ENCODE assay signal across 19 cellular contexts in the genomic region with DNA sequence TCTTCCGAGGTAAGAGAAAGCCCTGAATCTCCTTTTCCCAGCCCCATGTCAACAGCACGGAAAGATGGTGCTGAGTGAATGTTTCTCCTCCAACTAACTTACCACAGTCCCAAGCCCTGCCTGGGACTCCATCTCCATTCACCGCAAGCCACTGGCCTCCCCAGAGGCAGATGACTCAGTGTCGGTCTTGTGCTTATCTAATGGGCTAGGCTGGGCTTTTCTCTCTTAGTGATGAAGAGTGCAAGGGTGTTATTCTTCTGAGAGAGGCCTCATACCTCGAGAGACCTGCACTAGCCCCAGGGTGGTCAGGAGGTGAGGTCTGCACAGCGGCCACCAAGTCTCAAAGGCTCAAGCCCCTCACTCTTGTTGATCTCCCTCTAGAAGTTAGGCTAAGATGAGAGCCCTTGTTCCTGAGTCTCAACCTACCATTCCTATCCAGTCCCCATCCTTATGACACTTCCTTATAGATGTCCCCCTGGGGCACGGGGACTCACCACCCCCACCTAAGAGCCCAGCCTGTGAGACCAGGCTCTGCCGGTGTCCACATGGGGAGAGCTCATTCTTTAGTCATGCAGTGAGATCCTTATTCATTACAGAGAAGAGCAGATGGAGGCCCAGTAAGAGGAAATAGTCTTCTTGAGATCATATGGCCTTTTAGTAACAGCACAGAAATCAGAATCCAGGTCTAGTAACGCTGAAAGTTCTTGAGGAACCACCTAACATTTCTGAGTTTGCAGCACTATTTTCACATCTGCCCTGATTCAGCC.
DNase-seq lines count a peak whose midpoint lies in the region; ATAC-seq and TF ChIP-seq lines count a peak whose summit lies in the region.
"Had no signal": no experiment of that assay in that cellular context is flagged by ENCODE, and none has a peak within 500 bp of the region (broad histone marks: within the 10 kb centered on the region; RNA-seq: fewer than 3 reads in every experiment).

No MANE protein-coding gene starts in this region.

- no peaks in the 10 kb centered on the region for H3K27me3 ChIP-seq in BLaER1 treated with 17β-estradiol and CSF1 and Interleukin-3, amounts not matched to agents 10 nM and 100 nM
- H3K27me3 ChIP-seq in Loucy (ENCODE audit: insufficient read depth, low read length, poor library complexity, severe bottlenecking): no peaks in the 10 kb centered on the region
- no peaks in the 10 kb centered on the region for H3K27me3 ChIP-seq in right lobe of liver
- H3K27me3 ChIP-seq: uterus had no signal

- H3K9me3 ChIP-seq in BLaER1 treated with 17β-estradiol and CSF1 and Interleukin-3, amounts not matched to agents 10 nM and 100 nM (replicated peaks in 1 of 11): peaks cover 12 to 25% (median 20%) of the 10 kb centered on the region in 11 experiments; a peak in 21 of 22 replicates
- H3K9me3 ChIP-seq in Loucy (ENCODE audit: insufficient read depth, low read depth, low read length) (no peaks in the 10 kb centered on the region), right lobe of liver (no peaks in the 10 kb centered on the region)
- H3K9me3 ChIP-seq: neutrophil, uterus had no signal

- H3K4me3 ChIP-seq in BLaER1 treated with 17β-estradiol and CSF1 and Interleukin-3, amounts not matched to agents 10 nM and 100 nM: no peak overlapping the region
- H3K4me3 ChIP-seq in Loucy (ENCODE audit: low read length, poor library complexity, severe bottlenecking) (no peak overlapping the region), right lobe of liver (no peak overlapping the region)
- H3K4me3 ChIP-seq: GM23338, uterus had no signal

- H3K4me1 ChIP-seq in BLaER1 treated with 17β-estradiol and CSF1 and Interleukin-3, amounts not matched to agents 10 nM and 100 nM: peaks cover 47 to 58% (median 55%) of the 10 kb centered on the region in 10 experiments
- H3K4me1 ChIP-seq in Loucy (ENCODE audit: insufficient read depth, low read length, poor library complexity, severe bottlenecking) (peaks cover 48% of the 10 kb centered on the region), right lobe of liver (no peaks in the 10 kb centered on the region)
- H3K4me1 ChIP-seq: uterus had no signal

- intact Hi-C loops in right lobe of liver (cut with DNase I): no loop called here

- no peak overlapping the region; a peak in 1 of 22 replicates for H3K9ac ChIP-seq in BLaER1 treated with 17β-estradiol and CSF1 and Interleukin-3, amounts not matched to agents 10 nM and 100 nM
- no peak overlapping the region for H3K9ac ChIP-seq in Loucy (ENCODE audit: low read depth, low read length, poor library complexity, severe bottlenecking)

- H3K4me2 ChIP-seq in BLaER1 treated with 17β-estradiol and CSF1 and Interleukin-3, amounts not matched to agents 10 nM and 100 nM: peak overlapping the region; percentile 40 to 79 (median 60); a peak in 21 of 22 replicates
- peak overlapping the region; percentile 16 for H3K4me2 ChIP-seq in Loucy (ENCODE audit: low read depth, low read length, poor library complexity, severe bottlenecking)
- H3K4me2 ChIP-seq: GM23338 had no signal

- H3K79me2 ChIP-seq in Loucy (ENCODE audit: insufficient read depth, low read length): no peaks in the 10 kb centered on the region

- DNase-seq in cerebellum (ENCODE audit: low spot score) (peak; percentile 10), non-pigmented ciliary epithelial cell (ENCODE audit: low read depth) (peak; percentile 44), NCI-H146 (lab: John Stamatoyannopoulos, UW) (no peak), right lobe of liver (no peak)
- no peak for DNase-seq in effector CD4-positive, alpha-beta T cell
- DNase-seq: head of caudate nucleus; immature natural killer cell; KG1; NCI-H1092 treated with DMSO at 0.1 percent for 48 hours; NCI-H2081 treated with DMSO at 0.1 percent for 48 hours; NCI-H510A; retina; stimulated activated CD4-positive, alpha-beta T cell treated with anti-CD3 and anti-CD28 coated beads, Interleukin-15, amount 100 ng/mL, for 24 hours; uterus had no signal

- no peak for ATAC-seq in right lobe of liver
- no peak for ATAC-seq in activated CD4-positive, CD25-positive, alpha-beta regulatory T cell treated with anti-CD3 and anti-CD28 coated beads, Interleukin-2, amount 50 U/mL, for 24 hours
- ATAC-seq: GM23338 had no signal

- no peak for TF ChIP-seq CTCF in Loucy (conservative IDR thresholded peaks at IDR 0.05; ENCODE audit: low read length)
- TF ChIP-seq CTCF in right lobe of liver (IDR thresholded peaks at IDR 0.05): no peak

- no peak for TF ChIP-seq POLR2A in right lobe of liver (IDR thresholded peaks at IDR 0.05)

- no peaks in the 10 kb centered on the region for H3F3A ChIP-seq in Loucy (ENCODE audit: low read depth)

- no peaks in the 10 kb centered on the region for H3K9me2 ChIP-seq in Loucy (replicated peaks; ENCODE audit: low read depth, low read length)

- H3K27ac ChIP-seq in BLaER1 treated with 17β-estradiol and CSF1 and Interleukin-3, amounts not matched to agents 10 nM and 100 nM: peak overlapping the region in 8 of 11 experiments; percentile 10 to 79 (median 44); a peak in 14 of 22 replicates
- no peak overlapping the region for H3K27ac ChIP-seq in right lobe of liver
- H3K27ac ChIP-seq: neutrophil, uterus had no signal

- 76% methylated on average over 7 of the region's 9 CpGs for WGBS in right lobe of liver (ENCODE audit: insufficient coverage, low coverage, low lambda C conversion rate, missing lambda C conversion rate)

- no peaks in the 10 kb centered on the region for H3K36me3 ChIP-seq in BLaER1 treated with 17β-estradiol and CSF1 and Interleukin-3, amounts not matched to agents 10 nM and 100 nM
- no peaks in the 10 kb centered on the region for H3K36me3 ChIP-seq in Loucy (ENCODE audit: insufficient read depth, low read length)
- no peaks in the 10 kb centered on the region for H3K36me3 ChIP-seq in right lobe of liver
- H3K36me3 ChIP-seq: neutrophil, uterus had no signal

- H2AFZ ChIP-seq in Loucy (ENCODE audit: low read length): peak overlapping the region; percentile 46; the same call in 1 of the 2 replicates
- H2AFZ ChIP-seq: GM23338 had no signal

- H4K20me1 ChIP-seq in BLaER1 treated with 17β-estradiol and CSF1 and Interleukin-3, amounts not matched to agents 10 nM and 100 nM: no peaks in the 10 kb centered on the region; a peak in 1 of 22 replicates
- no peaks in the 10 kb centered on the region for H4K20me1 ChIP-seq in Loucy (ENCODE audit: insufficient read depth, low read length, poor library complexity, severe bottlenecking)

Comparison
In these comparisons a context has a peak if more than half of its experiments do, and no peak if none do; other contexts are left out.
1. H3K27ac ChIP-seq: peak in BLaER1 treated with 17β-estradiol and CSF1 and Interleukin-3, amounts not matched to agents 10 nM and 100 nM (8 of 11); none in right lobe of liver (0 of 3).
2. DNase-seq: peak in cerebellum (single experiment) and non-pigmented ciliary epithelial cell (single experiment); none in NCI-H146 (single experiment), effector CD4-positive, alpha-beta T cell (single experiment) and right lobe of liver (0 of 3).